ENCODE assay signal across 21 cellular contexts in the genomic region with DNA sequence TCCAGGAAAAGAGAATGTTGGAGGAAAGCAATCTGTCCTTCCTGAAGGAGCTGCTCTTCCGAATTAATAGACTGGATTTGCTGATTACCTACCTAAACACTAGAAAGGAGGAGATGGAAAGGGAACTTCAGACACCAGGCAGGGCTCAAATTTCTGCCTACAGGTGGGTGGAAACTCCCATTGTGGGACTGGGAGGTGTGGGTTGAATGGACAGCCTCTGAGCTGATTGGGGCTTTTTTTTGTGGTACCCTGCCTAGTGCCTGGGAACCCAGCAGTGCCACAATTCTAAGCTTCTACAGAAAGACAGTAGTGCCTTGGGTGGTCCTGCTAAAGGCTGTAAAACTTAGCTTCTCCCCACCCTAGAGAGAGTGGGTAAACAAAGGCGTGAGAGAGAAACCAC. TPM values are rescaled to one million over a fixed set of nuclear protein-coding genes. Genes with fewer than 3 reads are reported as not detected.
A peak's percentile ranks its signal among the peaks of the same experiment; 100 is the strongest.
DNase-seq lines count a peak whose midpoint lies in the region; ATAC-seq and TF ChIP-seq lines count a peak whose summit lies in the region.
"Had no signal": no experiment of that assay in that cellular context is flagged by ENCODE, and none has a peak within 500 bp of the region (broad histone marks: within the 10 kb centered on the region; RNA-seq: fewer than 3 reads in every experiment).

No MANE protein-coding gene starts in this region.

- intact Hi-C loops in MCF 10A (cut with micrococcal nuclease) (no loop called here), mammary epithelial cell (cut with micrococcal nuclease) (no loop called here), ascending aorta (cut with DNase I) (no loop called here)

- H4K20me1 ChIP-seq in mammary epithelial cell (ENCODE audit: insufficient read depth, low read length) (no peaks in the 10 kb centered on the region), Loucy (ENCODE audit: insufficient read depth, low read length, poor library complexity, severe bottlenecking) (peaks cover 89% of the 10 kb centered on the region)

- H3K9ac ChIP-seq in mammary epithelial cell (ENCODE audit: insufficient read depth, low read length), result no peak overlapping the region
- H3K9ac ChIP-seq in Loucy (ENCODE audit: low read depth, low read length, poor library complexity, severe bottlenecking), result peak overlapping the region; percentile 23

- H3K79me2 ChIP-seq in mammary epithelial cell (ENCODE audit: insufficient read depth, low read length) (peaks cover 21% of the 10 kb centered on the region), Loucy (ENCODE audit: insufficient read depth, low read length) (peaks cover 100% of the 10 kb centered on the region)

- dilution Hi-C loops in mammary epithelial cell (cut with HindIII; ENCODE audit: low sequenced_read_pairs), result no loop called here

- BruUV-seq in MCF 10A (replicated peaks; lab: Mats Ljungman, UMichigan), result no TSS peak
- no TSS peak for BruUV-seq in mammary epithelial cell (replicated peaks; lab: Mats Ljungman, UMichigan)

- no peak overlapping the region for H3K4me2 ChIP-seq in mammary epithelial cell (ENCODE audit: insufficient read depth, low read depth, low read length)
- peak overlapping the region; percentile 76 for H3K4me2 ChIP-seq in Loucy (ENCODE audit: low read depth, low read length, poor library complexity, severe bottlenecking)
- H3K4me2 ChIP-seq: smooth muscle cell had no signal

- H3K4me1 Mint-ChIP-seq in MCF 10A (ENCODE audit: insufficient read depth, unreplicated experiment), result peaks cover 20% of the 10 kb centered on the region
- H3K4me1 Mint-ChIP-seq in stimulated activated naive B cell treated with anti-CD40 and anti-IgM and Interleukin-4, amounts not matched to agents 10 μg/mL and 1 μg/mL and 100 μg/mL, for 72 hours, result peaks cover 36 to 66% of the 10 kb centered on the region in 2 donors

- ATAC-seq in stimulated activated naive B cell treated with anti-CD40 and anti-IgM and Interleukin-4, amounts not matched to agents 10 μg/mL and 1 μg/mL and 100 μg/mL, for 72 hours (replicated peaks), result no peak
- ATAC-seq: stimulated activated naive CD8-positive, alpha-beta T cell treated with anti-CD3 and anti-CD28 coated beads, Interleukin-15, amount 100 ng/mL, for 72 hours had no signal

- 83% methylated on average over 2 of the region's 2 CpGs for WGBS in mammary epithelial cell (ENCODE audit: low coverage, missing lambda C conversion rate)

- no peaks in the 10 kb centered on the region for H3K9me3 ChIP-seq in mammary epithelial cell (replicated peaks; ENCODE audit: insufficient read depth, low read length)
- no peaks in the 10 kb centered on the region for H3K9me3 ChIP-seq in Loucy (ENCODE audit: insufficient read depth, low read depth, low read length)
- H3K9me3 ChIP-seq in effector memory CD4-positive, alpha-beta T cell (ENCODE audit: control insufficient read depth, low read length), result no peaks in the 10 kb centered on the region
- no peaks in the 10 kb centered on the region for H3K9me3 ChIP-seq in ascending aorta
- H3K9me3 ChIP-seq: adrenal gland, tibial artery had no signal

- H3K27ac Mint-ChIP-seq in MCF 10A (ENCODE audit: low read depth, unreplicated experiment), result peak overlapping the region; percentile 54
- peak overlapping the region; percentile 78 for H3K27ac Mint-ChIP-seq in stimulated activated naive B cell treated with anti-CD40 and anti-IgM and Interleukin-4, amounts not matched to agents 10 μg/mL and 1 μg/mL and 100 μg/mL, for 72 hours
- H3K27ac Mint-ChIP-seq: HFFc6 had no signal

- H3K36me3 ChIP-seq in mammary epithelial cell (ENCODE audit: insufficient read depth, low read length), result peaks cover 8% of the 10 kb centered on the region
- H3K36me3 ChIP-seq in Loucy (ENCODE audit: insufficient read depth, low read length), result peaks cover 55% of the 10 kb centered on the region; the same call in 1 of the 2 replicates
- peaks cover 48% of the 10 kb centered on the region for H3K36me3 ChIP-seq in effector memory CD4-positive, alpha-beta T cell (ENCODE audit: control insufficient read depth, insufficient read depth, low read length)
- peaks cover 3 to 18% of the 10 kb centered on the region in 2 donors for H3K36me3 ChIP-seq in ascending aorta
- H3K36me3 ChIP-seq: adrenal gland had no signal

- no peak overlapping the region for H3K4me3 Mint-ChIP-seq in MCF 10A (ENCODE audit: unreplicated experiment)
- H3K4me3 Mint-ChIP-seq in stimulated activated naive B cell treated with anti-CD40 and anti-IgM and Interleukin-4, amounts not matched to agents 10 μg/mL and 1 μg/mL and 100 μg/mL, for 72 hours, result no peak overlapping the region
- H3K4me3 Mint-ChIP-seq: HFFc6; stimulated activated naive CD8-positive, alpha-beta T cell treated with anti-CD3 and anti-CD28 coated beads, Interleukin-15, amount 100 ng/mL, for 72 hours had no signal

- H3K27ac ChIP-seq in mammary epithelial cell (ENCODE audit: insufficient read depth, low read depth, low read length) (no peak overlapping the region), ascending aorta (no peak overlapping the region)
- peak overlapping the region; percentile 19 for H3K27ac ChIP-seq in effector memory CD4-positive, alpha-beta T cell (ENCODE audit: insufficient read depth, low read length, poor library complexity, severe bottlenecking)
- H3K27ac ChIP-seq: adrenal gland, coronary artery, tibial artery had no signal

- POLR2A ChIA-PET in MCF 10A (lab: Yijun Ruan, JAX), result interaction anchor here (0.5 to 0.7 kb wide), 2 partner anchors 271 to 371 kb away, joined by 3 to 4 read pairs; no protein-coding TSS in a partner anchor

- TF ChIP-seq CTCF in MCF 10A (IDR thresholded peaks at IDR 0.05; ENCODE audit: unreplicated experiment), result no peak
- TF ChIP-seq CTCF in mammary epithelial cell (conservative IDR thresholded peaks at IDR 0.05 in 1 of 2, IDR thresholded peaks at IDR 0.05 in 1 of 2; ENCODE audit: extremely low read depth in 1 of 2, insufficient read depth in 1 of 2, low read depth in 1 of 2, low read length in 2 of 2), result no peak
- no peak for TF ChIP-seq CTCF in Loucy (conservative IDR thresholded peaks at IDR 0.05; ENCODE audit: low read length)
- no peak for TF ChIP-seq CTCF in ascending aorta (IDR thresholded peaks at IDR 0.05)

- DNase-seq in MCF 10A (ENCODE audit: unreplicated experiment) (no peak), mammary epithelial cell (no peak), pons (ENCODE audit: low spot score) (no peak), ascending aorta (ENCODE audit: low spot score in 2 of 2) (no peak)
- DNase-seq in effector memory CD4-positive, alpha-beta T cell, result no peak
- no peak for DNase-seq in stimulated activated naive B cell treated with anti-CD40 and anti-IgM and Interleukin-4, amounts not matched to agents 10 μg/mL and 1 μg/mL and 100 μg/mL, for 72 hours
- DNase-seq: activated CD4-positive, alpha-beta T cell treated with anti-CD3 and anti-CD28 coated beads for 48 hours; adrenal gland; DMS79; HFFc6; NCI-H1105 treated with DMSO at 0.1 percent for 48 hours; NCI-H2081 treated with DMSO at 0.1 percent for 48 hours; NK-92 treated with Interleukin-12 subunit alpha and Interleukin-12 subunit beta, amount 100 ng/mL, for 24 hours; SHP77 treated with DMSO at 0.1 percent for 48 hours; stimulated activated CD4-positive, alpha-beta T cell treated with anti-CD3 and anti-CD28 coated beads, Interleukin-2, amount 100 ng/mL, for 48 hours; stimulated activated naive CD8-positive, alpha-beta T cell treated with anti-CD3 and anti-CD28 coated beads, Interleukin-15, amount 100 ng/mL, for 72 hours; tibial artery had no signal

- no peak overlapping the region for H2AFZ ChIP-seq in mammary epithelial cell (ENCODE audit: low read depth, low read length)
- H2AFZ ChIP-seq in Loucy (ENCODE audit: low read length), result no peak overlapping the region

- no peaks in the 10 kb centered on the region for H3K27me3 ChIP-seq in mammary epithelial cell (ENCODE audit: insufficient read depth, low read length)
- no peaks in the 10 kb centered on the region for H3K27me3 ChIP-seq in Loucy (ENCODE audit: insufficient read depth, low read length, poor library complexity, severe bottlenecking)
- H3K27me3 ChIP-seq in effector memory CD4-positive, alpha-beta T cell (replicated peaks; ENCODE audit: control insufficient read depth, insufficient read depth, low read length, poor library complexity, severe bottlenecking), result no peaks in the 10 kb centered on the region
- H3K27me3 ChIP-seq in ascending aorta, result no peaks in the 10 kb centered on the region
- H3K27me3 ChIP-seq: adrenal gland, tibial artery had no signal

- H3K4me1 ChIP-seq in mammary epithelial cell (ENCODE audit: insufficient read depth, low read length), result peaks cover 1% of the 10 kb centered on the region
- peaks cover 71% of the 10 kb centered on the region for H3K4me1 ChIP-seq in Loucy (ENCODE audit: insufficient read depth, low read length, poor library complexity, severe bottlenecking)
- H3K4me1 ChIP-seq in effector memory CD4-positive, alpha-beta T cell (ENCODE audit: control insufficient read depth, insufficient read depth, low read length, poor library complexity, severe bottlenecking), result peaks cover 67% of the 10 kb centered on the region
- no peaks in the 10 kb centered on the region for H3K4me1 ChIP-seq in ascending aorta

- no peaks in the 10 kb centered on the region for H3F3A ChIP-seq in Loucy (ENCODE audit: low read depth)

- H3K9me2 ChIP-seq in Loucy (replicated peaks; ENCODE audit: low read depth, low read length), result no peaks in the 10 kb centered on the region

- H3K4me3 ChIP-seq in mammary epithelial cell (replicated peaks in 1 of 3; ENCODE audit: insufficient read depth in 1 of 3, low read depth in 2 of 3, low read length in 3 of 3) (no peak overlapping the region), Loucy (ENCODE audit: low read length, poor library complexity, severe bottlenecking) (peak overlapping the region; percentile 50), ascending aorta (no peak overlapping the region)
- no peak overlapping the region for H3K4me3 ChIP-seq in effector memory CD4-positive, alpha-beta T cell (ENCODE audit: insufficient read depth, low read depth, low read length, poor library complexity, severe bottlenecking)
- H3K4me3 ChIP-seq: adrenal gland, coronary artery, lung, smooth muscle cell, tibial artery had no signal

- H3K9me3 Mint-ChIP-seq in MCF 10A (ENCODE audit: unreplicated experiment), result no peaks in the 10 kb centered on the region
- H3K9me3 Mint-ChIP-seq in stimulated activated naive B cell treated with anti-CD40 and anti-IgM and Interleukin-4, amounts not matched to agents 10 μg/mL and 1 μg/mL and 100 μg/mL, for 72 hours, result no peaks in the 10 kb centered on the region
- H3K9me3 Mint-ChIP-seq: HFFc6; stimulated activated naive CD8-positive, alpha-beta T cell treated with anti-CD3 and anti-CD28 coated beads, Interleukin-15, amount 100 ng/mL, for 72 hours had no signal

- H3K27me3 Mint-ChIP-seq in MCF 10A (ENCODE audit: insufficient read depth, unreplicated experiment), result no peaks in the 10 kb centered on the region
- no peaks in the 10 kb centered on the region for H3K27me3 Mint-ChIP-seq in stimulated activated naive B cell treated with anti-CD40 and anti-IgM and Interleukin-4, amounts not matched to agents 10 μg/mL and 1 μg/mL and 100 μg/mL, for 72 hours
- H3K27me3 Mint-ChIP-seq: stimulated activated naive CD8-positive, alpha-beta T cell treated with anti-CD3 and anti-CD28 coated beads, Interleukin-15, amount 100 ng/mL, for 72 hours had no signal

- H3K36me3 Mint-ChIP-seq in MCF 10A (ENCODE audit: insufficient read depth, unreplicated experiment), result peaks cover 48% of the 10 kb centered on the region
- peaks cover 22 to 38% of the 10 kb centered on the region in 2 donors for H3K36me3 Mint-ChIP-seq in stimulated activated naive B cell treated with anti-CD40 and anti-IgM and Interleukin-4, amounts not matched to agents 10 μg/mL and 1 μg/mL and 100 μg/mL, for 72 hours

- CTCF ChIA-PET in MCF 10A (lab: Yijun Ruan, JAX), result no interaction called here
- CTCF ChIA-PET in mammary epithelial cell (lab: Charles Lee; ENCODE audit: low non-redundant PET), result no interaction called here

- in situ Hi-C loops in mammary epithelial cell (cut with MboI; ENCODE audit: low sequenced_read_pairs in 2 of 2), result no loop called here

RNA-seq across cellular contexts. Expression of gene CASP8, which starts 6.3 kb away (rescaled TPM):
- 32.8 and 35.2 TPM in 2 replicates for total RNA-seq in MCF 10A (2022)
- 10 to 100 TPM; 17.7 to 25.5 TPM for total RNA-seq in mammary epithelial cell
- 11.6 TPM for polyA plus RNA-seq in mammary epithelial cell
- polyA minus RNA-seq in mammary epithelial cell, result 5.7 TPM
- total RNA-seq in ascending aorta, result 15.2 TPM
